In genomic region chr3:25803833-25804232, GRCh38 we compare ENCODE assay signal across 22 cellular contexts.
"Had no signal": no experiment of that assay in that cellular context is flagged by ENCODE, and none has a peak within 500 bp of the region (broad histone marks: within the 10 kb centered on the region; RNA-seq: fewer than 3 reads in every experiment).

No MANE protein-coding gene starts in this region.

- H3K27ac Mint-ChIP-seq: dendritic cell treated with granulocyte-macrophage colony-stimulating factor and Interleukin-4, amounts not matched to agents 40 ng/mL and 50 ng/mL, for 4 days; effector memory CD8-positive, alpha-beta T cell had no signal

- DNase-seq: colonic mucosa; cortex of kidney; dermis blood vessel endothelial cell; dorsolateral prefrontal cortex; effector CD4-positive, alpha-beta T cell; effector CD8-positive, alpha-beta T cell; effector memory CD4-positive, alpha-beta T cell; effector memory CD8-positive, alpha-beta T cell; erythroblast; esophagus squamous epithelium; foreskin fibroblast; foreskin keratinocyte; foreskin melanocyte; gastrocnemius medialis; glutamatergic neuron; head of caudate nucleus; heart left ventricle; heart right ventricle had no signal

- H3K4me1 ChIP-seq: colonic mucosa, esophagus muscularis mucosa, esophagus squamous epithelium, foreskin keratinocyte, gastrocnemius medialis, gastroesophageal sphincter, heart left ventricle, heart right ventricle had no signal

- H3K27me3 ChIP-seq: colonic mucosa, dorsolateral prefrontal cortex, esophagus muscularis mucosa, esophagus squamous epithelium, foreskin keratinocyte, gastrocnemius medialis, gastroesophageal sphincter had no signal

- H3K27me3 Mint-ChIP-seq: dendritic cell treated with granulocyte-macrophage colony-stimulating factor and Interleukin-4, amounts not matched to agents 40 ng/mL and 50 ng/mL, for 4 days had no signal

- H3K9me3 Mint-ChIP-seq: dendritic cell treated with granulocyte-macrophage colony-stimulating factor and Interleukin-4, amounts not matched to agents 40 ng/mL and 50 ng/mL, for 4 days; effector memory CD8-positive, alpha-beta T cell had no signal

- H3K36me3 ChIP-seq: colonic mucosa, esophagus muscularis mucosa, esophagus squamous epithelium, gastrocnemius medialis, gastroesophageal sphincter, heart left ventricle, heart right ventricle had no signal

- H3K27ac ChIP-seq: colonic mucosa, dorsolateral prefrontal cortex, epithelial cell of prostate, esophagus muscularis mucosa, esophagus squamous epithelium, foreskin keratinocyte, gastrocnemius medialis, gastroesophageal sphincter, heart left ventricle, heart right ventricle had no signal

- H3K4me3 Mint-ChIP-seq: dendritic cell treated with granulocyte-macrophage colony-stimulating factor and Interleukin-4, amounts not matched to agents 40 ng/mL and 50 ng/mL, for 4 days; effector memory CD8-positive, alpha-beta T cell had no signal

- H3K9me3 ChIP-seq: colonic mucosa, esophagus muscularis mucosa, esophagus squamous epithelium, gastrocnemius medialis, gastroesophageal sphincter, heart left ventricle, heart right ventricle had no signal

- H3K4me3 ChIP-seq: colonic mucosa, dorsolateral prefrontal cortex, esophagus muscularis mucosa, esophagus squamous epithelium, gastrocnemius medialis, gastroesophageal sphincter, heart left ventricle, heart right ventricle had no signal
